In genomic region chr20:25486377-25486776, GRCh38 we compare ENCODE assay signal across 13 cellular contexts.
A peak's percentile ranks its signal among the peaks of the same experiment; 100 is the strongest.
DNase-seq lines count a peak whose midpoint lies in the region; TF ChIP-seq lines count a peak whose summit lies in the region.
"Had no signal": no experiment of that assay in that cellular context is flagged by ENCODE, and none has a peak within 500 bp of the region (broad histone marks: within the 10 kb centered on the region; RNA-seq: fewer than 3 reads in every experiment).

No MANE protein-coding gene starts in this region.

- H3K4me3 Mint-ChIP-seq in immature natural killer cell: no peak overlapping the region
- H3K4me3 Mint-ChIP-seq: activated CD4-positive, alpha-beta T cell treated with anti-CD3 and anti-CD28 coated beads, Interleukin-2, amount 10 ng/mL, durations not matched to agents 7 days and 5 days had no signal

- H3K9me3 ChIP-seq in fibroblast of lung (ENCODE audit: control insufficient read depth, insufficient read depth, low read depth, low read length) (no peaks in the 10 kb centered on the region), ovary (no peaks in the 10 kb centered on the region)

- DNase-seq in activated CD4-positive, alpha-beta T cell treated with anti-CD3 and anti-CD28 coated beads, Interleukin-2, amount 50 U/mL, for 48 hours: peak; percentile 1 to 5
- no peak for DNase-seq in activated CD4-positive, alpha-beta T cell treated with anti-CD3 and anti-CD28 coated beads for 1 hour
- DNase-seq in NCI-H1694 treated with DMSO at 0.1 percent for 48 hours (lab: John Stamatoyannopoulos, UW): peak; percentile 52
- peak; percentile 22 for DNase-seq in fibroblast of lung (ENCODE audit: low read depth in 2 of 2)
- DNase-seq in ovary: peak in 3 of 5 donors; percentile 42 to 55 (median 45)
- no peak for DNase-seq in immature natural killer cell
- DNase-seq in NK-92 (lab: John Stamatoyannopoulos, UW; ENCODE audit: unreplicated experiment): no peak
- DNase-seq in NCI-H2107 (lab: John Stamatoyannopoulos, UW): no peak
- DNase-seq: activated CD4-positive, alpha-beta T cell treated with anti-CD3 and anti-CD28 coated beads, Interleukin-2, amount 10 ng/mL, durations not matched to agents 7 days and 5 days; activated gamma-delta T cell treated with Interleukin-2 at 50 U/mL for 16 hours; naive thymus-derived CD8-positive, alpha-beta T cell; NCI-H1436 treated with DMSO at 0.1 percent for 48 hours; stimulated activated CD4-positive, alpha-beta T cell treated with anti-CD3 and anti-CD28 coated beads, Interleukin-12 subunit alpha, Interleukin-12 subunit beta, amount 100 ng/mL, for 4 hours had no signal

- peaks cover 0 to 2% (median 0%) of the 10 kb centered on the region in 3 donors for H3K27me3 Mint-ChIP-seq in immature natural killer cell (ENCODE audit: low read depth in 3 of 3)
- H3K27me3 Mint-ChIP-seq: activated CD4-positive, alpha-beta T cell treated with anti-CD3 and anti-CD28 coated beads, Interleukin-2, amount 10 ng/mL, durations not matched to agents 7 days and 5 days; naive thymus-derived CD8-positive, alpha-beta T cell had no signal

- H3K36me3 Mint-ChIP-seq in immature natural killer cell: peaks cover 0 to 6% (median 0%) of the 10 kb centered on the region in 3 donors

- H3K27ac ChIP-seq in fibroblast of lung (ENCODE audit: insufficient read depth, low read length) (no peak overlapping the region), ovary (no peak overlapping the region)

- H3K4me1 ChIP-seq in fibroblast of lung (ENCODE audit: control insufficient read depth, extremely low read depth, insufficient read depth, low read length) (no peaks in the 10 kb centered on the region), ovary (ENCODE audit: insufficient read depth) (peaks cover 4% of the 10 kb centered on the region)

- no peak overlapping the region for H2AFZ ChIP-seq in fibroblast of lung (ENCODE audit: low read length)

- 14 to 24% (median 19%) methylated on average over 9 of the region's 9 CpGs for WGBS in ovary, 3 donors

- intact Hi-C loops in ovary (cut with DNase I): no loop called here

- no peak overlapping the region for H3K9ac ChIP-seq in fibroblast of lung (ENCODE audit: insufficient read depth, low read length)

- H3K36me3 ChIP-seq in fibroblast of lung (ENCODE audit: control insufficient read depth, insufficient read depth, low read length) (peaks cover 4% of the 10 kb centered on the region), ovary (no peaks in the 10 kb centered on the region)

- no peaks in the 10 kb centered on the region for H4K20me1 ChIP-seq in fibroblast of lung (ENCODE audit: control insufficient read depth, extremely low read depth, insufficient read depth, low read length)

- TF ChIP-seq POLR2A in ovary (IDR thresholded peaks at IDR 0.05): no peak

- H3K27ac Mint-ChIP-seq in immature natural killer cell: peak overlapping the region in 1 of 6 donors; percentile 8
- H3K27ac Mint-ChIP-seq: activated CD4-positive, alpha-beta T cell treated with anti-CD3 and anti-CD28 coated beads, Interleukin-2, amount 10 ng/mL, durations not matched to agents 7 days and 5 days had no signal

- H3K4me3 ChIP-seq in fibroblast of lung (replicated peaks in 1 of 4; ENCODE audit: control extremely low read depth in 1 of 4, insufficient read depth in 1 of 4, low read depth in 3 of 4, low read length in 4 of 4) (no peak overlapping the region), ovary (no peak overlapping the region)

- H3K4me1 Mint-ChIP-seq in immature natural killer cell: peaks cover 17 to 18% of the 10 kb centered on the region in 2 donors

- no peaks in the 10 kb centered on the region for H3K9me3 Mint-ChIP-seq in immature natural killer cell
- H3K9me3 Mint-ChIP-seq: activated CD4-positive, alpha-beta T cell treated with anti-CD3 and anti-CD28 coated beads, Interleukin-2, amount 10 ng/mL, durations not matched to agents 7 days and 5 days had no signal

- H3K27me3 ChIP-seq in fibroblast of lung (ENCODE audit: control insufficient read depth, insufficient read depth, low read length): no peaks in the 10 kb centered on the region
- no peaks in the 10 kb centered on the region for H3K27me3 ChIP-seq in ovary

- no peak for TF ChIP-seq EP300 in ovary (IDR thresholded peaks at IDR 0.05)

- TF ChIP-seq CTCF in fibroblast of lung (conservative IDR thresholded peaks at IDR 0.05 in 1 of 2, IDR thresholded peaks at IDR 0.05 in 1 of 2; ENCODE audit: low read depth in 1 of 2, low read length in 2 of 2): no peak
- TF ChIP-seq CTCF in ovary (IDR thresholded peaks at IDR 0.05): no peak

- no peaks in the 10 kb centered on the region for H3K79me2 ChIP-seq in fibroblast of lung (ENCODE audit: control insufficient read depth, insufficient read depth, low read length)

- no peak overlapping the region for H3K4me2 ChIP-seq in fibroblast of lung (ENCODE audit: extremely low read depth, insufficient read depth, low read length)

Comparison
In these comparisons a context has a peak if more than half of its experiments do, and no peak if none do; other contexts are left out.
1. DNase-seq: peak in activated CD4-positive, alpha-beta T cell treated with anti-CD3 and anti-CD28 coated beads, Interleukin-2, amount 50 U/mL, for 48 hours (2 of 2), NCI-H1694 treated with DMSO at 0.1 percent for 48 hours (single experiment), fibroblast of lung (2 of 2) and ovary (3 of 5); none in activated CD4-positive, alpha-beta T cell treated with anti-CD3 and anti-CD28 coated beads for 1 hour (single experiment), immature natural killer cell (0 of 3), NK-92 (single experiment) and NCI-H2107 (single experiment).